2 cellular contexts compared by ENCODE assay signal in the genomic region with DNA sequence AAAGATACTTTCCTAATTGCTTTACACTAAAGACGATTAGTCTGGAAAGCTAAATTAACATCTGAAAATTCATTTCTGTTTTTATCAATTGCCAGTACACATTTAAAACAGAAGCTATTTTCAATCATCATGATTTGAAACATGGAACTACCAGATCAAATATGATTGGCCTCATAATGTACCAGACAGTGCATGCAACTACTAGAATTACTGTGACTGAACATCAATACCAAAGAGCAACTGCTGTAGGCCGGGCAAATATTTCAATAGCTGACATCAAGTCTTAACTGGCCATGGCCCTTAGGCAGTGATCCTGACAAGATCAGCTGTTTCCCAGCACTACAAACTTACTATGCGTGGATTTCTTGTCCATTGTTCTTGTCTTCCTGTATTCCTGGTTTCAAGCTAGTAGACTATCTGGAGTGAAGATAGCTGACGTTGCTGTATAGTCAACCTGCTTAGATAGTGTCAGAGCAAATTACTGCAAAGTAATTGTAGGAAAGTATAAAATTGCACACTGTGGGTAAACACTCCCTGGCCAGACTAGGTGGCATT.
TF ChIP-seq lines count a peak whose summit lies in the region.

No MANE protein-coding gene starts in this region.

TF ChIP-seq in HEK293, 187 proteins besides CTCF, POLR2A, EP300 and RAD21:
- TF ChIP-seq ZNF677 (tag by site-specific recombination; IDR thresholded peaks at IDR 0.05) (peak; percentile 95), ZBTB1 (tag by site-specific recombination; IDR thresholded peaks at IDR 0.05) (no peak), TRIM28 (IDR thresholded peaks at IDR 0.05; ENCODE audit: borderline replicate concordance, low read length) (no peak), ZNF791 (tag by site-specific recombination; IDR thresholded peaks at IDR 0.05) (no peak)
- TF ChIP-seq, protein P1, sequence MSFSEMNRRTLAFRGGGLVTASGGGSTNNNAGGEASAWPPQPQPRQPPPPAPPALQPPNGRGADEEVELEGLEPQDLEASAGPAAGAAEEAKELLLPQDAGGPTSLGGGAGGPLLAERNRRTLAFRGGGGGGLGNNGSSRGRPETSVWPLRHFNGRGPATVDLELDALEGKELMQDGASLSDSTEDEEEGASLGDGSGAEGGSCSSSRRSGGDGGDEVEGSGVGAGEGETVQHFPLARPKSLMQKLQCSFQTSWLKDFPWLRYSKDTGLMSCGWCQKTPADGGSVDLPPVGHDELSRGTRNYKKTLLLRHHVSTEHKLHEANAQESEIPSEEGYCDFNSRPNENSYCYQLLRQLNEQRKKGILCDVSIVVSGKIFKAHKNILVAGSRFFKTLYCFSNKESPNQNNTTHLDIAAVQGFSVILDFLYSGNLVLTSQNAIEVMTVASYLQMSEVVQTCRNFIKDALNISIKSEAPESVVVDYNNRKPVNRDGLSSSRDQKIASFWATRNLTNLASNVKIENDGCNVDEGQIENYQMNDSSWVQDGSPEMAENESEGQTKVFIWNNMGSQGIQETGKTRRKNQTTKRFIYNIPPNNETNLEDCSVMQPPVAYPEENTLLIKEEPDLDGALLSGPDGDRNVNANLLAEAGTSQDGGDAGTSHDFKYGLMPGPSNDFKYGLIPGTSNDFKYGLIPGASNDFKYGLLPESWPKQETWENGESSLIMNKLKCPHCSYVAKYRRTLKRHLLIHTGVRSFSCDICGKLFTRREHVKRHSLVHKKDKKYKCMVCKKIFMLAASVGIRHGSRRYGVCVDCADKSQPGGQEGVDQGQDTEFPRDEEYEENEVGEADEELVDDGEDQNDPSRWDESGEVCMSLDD (tag by site-specific recombination; IDR thresholded peaks at IDR 0.05): no peak
- TF ChIP-seq, protein P2, sequence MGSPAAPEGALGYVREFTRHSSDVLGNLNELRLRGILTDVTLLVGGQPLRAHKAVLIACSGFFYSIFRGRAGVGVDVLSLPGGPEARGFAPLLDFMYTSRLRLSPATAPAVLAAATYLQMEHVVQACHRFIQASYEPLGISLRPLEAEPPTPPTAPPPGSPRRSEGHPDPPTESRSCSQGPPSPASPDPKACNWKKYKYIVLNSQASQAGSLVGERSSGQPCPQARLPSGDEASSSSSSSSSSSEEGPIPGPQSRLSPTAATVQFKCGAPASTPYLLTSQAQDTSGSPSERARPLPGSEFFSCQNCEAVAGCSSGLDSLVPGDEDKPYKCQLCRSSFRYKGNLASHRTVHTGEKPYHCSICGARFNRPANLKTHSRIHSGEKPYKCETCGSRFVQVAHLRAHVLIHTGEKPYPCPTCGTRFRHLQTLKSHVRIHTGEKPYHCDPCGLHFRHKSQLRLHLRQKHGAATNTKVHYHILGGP (tag by site-specific recombination; IDR thresholded peaks at IDR 0.05): no peak
TF ChIP-seq in HEK293: peak in this region for 1.

TF ChIP-seq in HepG2, 621 proteins besides CTCF, POLR2A, EP300 and RAD21:
- no peak for TF ChIP-seq TRIM22 (IDR thresholded peaks at IDR 0.05)
- TF ChIP-seq MAFK (conservative IDR thresholded peaks at IDR 0.05 in 1 of 2, IDR thresholded peaks at IDR 0.05 in 1 of 2; ENCODE audit: low read length in 2 of 2): peak; percentile 33 to 47; a peak in 2 of 4 replicates
